21 cellular contexts compared by ENCODE assay signal in genomic region chr2:98881153-98881650, GRCh38.
"Had no signal": no experiment of that assay in that cellular context is flagged by ENCODE, and none has a peak within 500 bp of the region (broad histone marks: within the 10 kb centered on the region; RNA-seq: fewer than 3 reads in every experiment).

No MANE protein-coding gene starts in this region.

- H3K4me1 ChIP-seq: gastroesophageal sphincter, heart right ventricle, spleen, transverse colon had no signal

- DNase-seq: activated CD4-positive, alpha-beta memory T cell treated with anti-CD3 and anti-CD28 coated beads for 36 hours; activated CD4-positive, alpha-beta T cell treated with anti-CD3 and anti-CD28 coated beads for 36 hours; activated naive CD4-positive, alpha-beta T cell treated with Interleukin-2 at 50 U/mL for 16 hours; activated naive CD8-positive, alpha-beta T cell treated with anti-CD3 and anti-CD28 coated beads, Interleukin-2, amount 10 ng/mL, durations not matched to agents 7 days and 5 days; activated T-cell treated with anti-CD3 and anti-CD28 coated beads, Interleukin-2, amount 50 U/mL, for 24 hours; amygdala; caudate nucleus; effector memory CD8-positive, alpha-beta T cell; heart right ventricle; immature natural killer cell; mesendoderm; naive thymus-derived CD8-positive, alpha-beta T cell; pancreas; spleen; stimulated activated CD4-positive, alpha-beta T cell treated with anti-CD3 and anti-CD28 coated beads, Interleukin-4, amount 100 ng/mL, for 4 hours; stimulated activated naive B cell treated with anti-CD40 and anti-IgM and Interleukin-4, amounts not matched to agents 10 μg/mL and 1 μg/mL and 100 μg/mL, for 72 hours; substantia nigra; transverse colon had no signal

- ATAC-seq: activated CD4-positive, alpha-beta T cell treated with anti-CD3 and anti-CD28 coated beads for 36 hours; effector memory CD8-positive, alpha-beta T cell; gastroesophageal sphincter; heart right ventricle; naive thymus-derived CD8-positive, alpha-beta T cell; pancreas; stimulated activated naive B cell treated with anti-CD40 and anti-IgM and Interleukin-4, amounts not matched to agents 10 μg/mL and 1 μg/mL and 100 μg/mL, for 72 hours; WTC11 had no signal

- H3K27ac ChIP-seq: epithelial cell of prostate, gastroesophageal sphincter, heart right ventricle, pancreas, spleen, transverse colon had no signal

- H3K27me3 ChIP-seq: gastroesophageal sphincter, pancreas, transverse colon had no signal
